25 cellular contexts compared by ENCODE assay signal in genomic region chr14:45290547-45290946, GRCh38.
"Had no signal": no experiment of that assay in that cellular context is flagged by ENCODE, and none has a peak within 500 bp of the region (broad histone marks: within the 10 kb centered on the region; RNA-seq: fewer than 3 reads in every experiment).

No MANE protein-coding gene starts in this region.

- ATAC-seq: activated CD4-positive, CD25-positive, alpha-beta regulatory T cell treated with anti-CD3 and anti-CD28 coated beads, Interleukin-2, amount 50 U/mL, for 24 hours; activated CD8-positive, alpha-beta memory T cell treated with anti-CD3 and anti-CD28 coated beads, Interleukin-2, amount 10 ng/mL, durations not matched to agents 7 days and 5 days; activated naive CD8-positive, alpha-beta T cell treated with anti-CD3 and anti-CD28 coated beads, Interleukin-2, amount 50 U/mL, for 24 hours; PC-3; SK-N-SH treated with all-trans-retinoic acid at 6 μM for 48 hours had no signal

- H3K9me3 Mint-ChIP-seq: activated naive CD8-positive, alpha-beta T cell treated with anti-CD3 and anti-CD28 coated beads, Interleukin-2, amount 50 U/mL, for 24 hours; activated T-cell treated with anti-CD3 and anti-CD28 coated beads, Interleukin-2, amount 50 U/mL, for 24 hours; central memory CD8-positive, alpha-beta T cell had no signal

- H3K36me3 Mint-ChIP-seq: activated naive CD4-positive, alpha-beta T cell treated with anti-CD3 and anti-CD28 coated beads, Interleukin-2, amount 50 U/mL, for 72 hours; brain had no signal

- H3K27me3 Mint-ChIP-seq: brain had no signal

- DNase-seq: activated CD8-positive, alpha-beta memory T cell treated with anti-CD3 and anti-CD28 coated beads, Interleukin-2, amount 10 ng/mL, durations not matched to agents 7 days and 5 days; activated effector memory CD4-positive, alpha-beta T cell treated with anti-CD3 and anti-CD28 coated beads, Interleukin-2, amount 50 U/mL, for 16 hours; activated naive CD4-positive, alpha-beta T cell treated with Interleukin-2 at 50 U/mL for 16 hours; activated naive CD8-positive, alpha-beta T cell treated with anti-CD3 and anti-CD28 coated beads, Interleukin-2, amount 50 U/mL, for 24 hours; activated T-cell treated with anti-CD3 and anti-CD28 coated beads, Interleukin-2, amount 50 U/mL, for 24 hours; amygdala; Kasumi-1; KBM-7; NCI-H1048; NCI-H1930; NCI-H2107; NCI-H2171 treated with DMSO at 0.1 percent for 48 hours; NCI-H345; NCI-H510A; NCI-H526 treated with DMSO at 0.1 percent for 48 hours; NK-92 treated with Interleukin-12 subunit alpha and Interleukin-12 subunit beta, amount 100 ng/mL, for 24 hours; PC-3; SHP77; SW 1271 had no signal

- H3K27ac Mint-ChIP-seq: activated CD8-positive, alpha-beta memory T cell treated with anti-CD3 and anti-CD28 coated beads, Interleukin-2, amount 10 ng/mL, durations not matched to agents 7 days and 5 days; activated naive CD4-positive, alpha-beta T cell treated with anti-CD3 and anti-CD28 coated beads, Interleukin-2, amount 50 U/mL, for 72 hours; activated naive CD8-positive, alpha-beta T cell treated with anti-CD3 and anti-CD28 coated beads, Interleukin-2, amount 50 U/mL, for 24 hours; activated T-cell treated with anti-CD3 and anti-CD28 coated beads, Interleukin-2, amount 50 U/mL, for 24 hours; activated T-helper 1 cell treated with anti-CD3 and anti-CD28 coated beads, Interleukin-12 subunit alpha, Interleukin-12 subunit beta, Interleukin-2, Interleukin-4 antibody, amounts not matched to agents 30 ng/mL and 10 ng/mL and 1 ng/mL, durations not matched to agents 14 hours and 24 hours and 36 hours; brain had no signal

- H3K4me3 Mint-ChIP-seq: activated CD8-positive, alpha-beta memory T cell treated with anti-CD3 and anti-CD28 coated beads, Interleukin-2, amount 10 ng/mL, durations not matched to agents 7 days and 5 days; activated naive CD8-positive, alpha-beta T cell treated with anti-CD3 and anti-CD28 coated beads, Interleukin-2, amount 50 U/mL, for 24 hours; activated T-cell treated with anti-CD3 and anti-CD28 coated beads, Interleukin-2, amount 50 U/mL, for 24 hours; activated T-helper 1 cell treated with anti-CD3 and anti-CD28 coated beads, Interleukin-12 subunit alpha, Interleukin-12 subunit beta, Interleukin-2, Interleukin-4 antibody, amounts not matched to agents 30 ng/mL and 10 ng/mL and 1 ng/mL, durations not matched to agents 14 hours and 24 hours and 36 hours; brain; central memory CD8-positive, alpha-beta T cell had no signal
